In the genomic region with DNA sequence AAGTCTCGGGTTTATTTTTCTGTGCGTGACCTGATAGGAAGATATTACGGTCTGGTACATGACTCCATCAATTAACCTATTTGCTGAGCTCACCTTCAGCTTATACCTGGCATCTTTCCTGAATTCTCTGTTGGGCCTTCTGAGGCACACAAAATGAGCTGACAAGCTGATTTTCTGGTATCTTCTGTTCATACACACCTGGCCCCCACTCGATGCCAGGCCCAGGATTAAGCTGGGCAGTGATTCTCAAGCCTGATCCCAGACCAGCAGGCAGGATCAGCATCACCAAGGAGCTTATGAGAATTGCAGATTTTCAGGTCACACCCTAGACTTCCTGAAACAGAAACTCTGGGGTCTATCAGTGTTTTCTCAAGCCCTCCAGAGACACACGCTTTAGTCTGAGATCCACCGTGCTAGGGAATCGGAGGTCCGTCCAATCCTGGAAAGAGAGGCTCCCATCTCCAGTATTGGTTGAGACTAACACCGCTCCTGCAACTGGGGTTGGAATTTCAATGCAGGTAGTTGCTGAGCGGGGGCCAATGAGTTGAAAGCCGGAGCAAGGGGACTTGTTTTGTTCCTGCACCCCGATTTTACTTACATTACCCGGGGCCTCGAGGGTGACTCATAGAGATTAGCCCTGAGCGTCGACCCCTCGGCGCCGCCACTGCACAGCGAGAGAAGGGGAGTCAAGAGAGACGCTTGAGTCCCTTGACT, we compare ENCODE assay signal across 8 cellular contexts. TPM values are rescaled to one million over a fixed set of nuclear protein-coding genes. Genes with fewer than 3 reads are reported as not detected.
DNase-seq lines count a peak whose midpoint lies in the region; ATAC-seq and TF ChIP-seq lines count a peak whose summit lies in the region.

No MANE protein-coding gene starts in this region.

- peak overlapping the region; percentile 92 for H2AFZ ChIP-seq in ACC112 (ENCODE audit: low read length, unreplicated experiment)

- H3K27ac ChIP-seq in ACC112 (ENCODE audit: low read depth, low read length) (no peak overlapping the region), VCaP (peak overlapping the region; percentile 91; the same call in 1 of the 2 replicates), cardiac muscle cell (peak overlapping the region; percentile 65), gastrocnemius medialis (peak overlapping the region; percentile 96 to 99 (median 98))

- H3K9me3 ChIP-seq in cardiac muscle cell (ENCODE audit: low read depth): no peaks in the 10 kb centered on the region
- no peaks in the 10 kb centered on the region for H3K9me3 ChIP-seq in gastrocnemius medialis

- intact Hi-C loops in gastrocnemius medialis (cut with DNase I; ENCODE audit: low total_unique reads): loop anchor here (1.0 to 10.0 kb wide), 4 partner anchors 148 to 1886 kb away; a partner anchor contains a TSS

- TF ChIP-seq POLR2A in gastrocnemius medialis (IDR thresholded peaks at IDR 0.05): no peak

- TF ChIP-seq CTCF in VCaP (conservative IDR thresholded peaks at IDR 0.05): no peak
- no peak for TF ChIP-seq CTCF in cardiac muscle cell (IDR thresholded peaks at IDR 0.05; ENCODE audit: low read depth, low read length)
- TF ChIP-seq CTCF in gastrocnemius medialis (IDR thresholded peaks at IDR 0.05 in 4 of 5, conservative IDR thresholded peaks at IDR 0.05 in 1 of 5): no peak

- H3K36me3 ChIP-seq in ACC112 (ENCODE audit: insufficient read depth, low read length) (peaks cover 16% of the 10 kb centered on the region; the same call in 1 of the 2 replicates), cardiac muscle cell (peaks cover 21% of the 10 kb centered on the region), gastrocnemius medialis (peaks cover 0 to 32% of the 10 kb centered on the region in 2 donors)

- H3K27me3 ChIP-seq in ACC112 (ENCODE audit: insufficient read depth, low read length): no peaks in the 10 kb centered on the region
- H3K27me3 ChIP-seq in cardiac muscle cell: no peaks in the 10 kb centered on the region
- H3K27me3 ChIP-seq in gastrocnemius medialis: no peaks in the 10 kb centered on the region

- DNase-seq in cardiac muscle cell (ENCODE audit: low read depth in 1 of 2, low spot score in 1 of 2): no peak
- DNase-seq in gastrocnemius medialis: no peak
- no peak for DNase-seq in midbrain (lab: John Stamatoyannopoulos, UW)
- DNase-seq in AG08396 (ENCODE audit: low spot score): no peak
- no peak for DNase-seq in T-helper 9 cell

- H3K4me1 ChIP-seq in ACC112 (ENCODE audit: control insufficient read depth, insufficient read depth, low read length, unreplicated experiment): peaks cover 20% of the 10 kb centered on the region
- H3K4me1 ChIP-seq in cardiac muscle cell (ENCODE audit: low read depth): peaks cover 22% of the 10 kb centered on the region
- peaks cover 41 to 48% of the 10 kb centered on the region in 2 donors for H3K4me1 ChIP-seq in gastrocnemius medialis

- in situ Hi-C loops in gastrocnemius medialis (cut with MboI; ENCODE audit: low sequenced_read_pairs in 4 of 4): loop anchor here in 3 of 4 donors (25.0 kb wide), 3 partner anchors 878 to 903 kb away; a partner anchor contains a TSS

- H3K4me3 ChIP-seq in ACC112 (ENCODE audit: low read depth, low read length) (peak overlapping the region; percentile 86), cardiac muscle cell (peak overlapping the region; percentile 95), gastrocnemius medialis (peak overlapping the region; percentile 81 to 100 (median 87))

- H3K79me2 ChIP-seq in ACC112 (ENCODE audit: control insufficient read depth, insufficient read depth, low read length, unreplicated experiment): peaks cover 24% of the 10 kb centered on the region

- ATAC-seq in GM19455 (IDR thresholded peaks at IDR 0.05; ENCODE audit: unreplicated experiment): peak; percentile 9
- peak; percentile 14 to 15 for ATAC-seq in gastrocnemius medialis

RNA-seq across cellular contexts. Expression of a gene that starts 0.6 kb away (rescaled TPM):
- total RNA-seq in cardiac muscle cell: 18.0 and 23.3 TPM in 2 replicates
- 187 and 221 TPM in 2 replicates for polyA plus RNA-seq in cardiac muscle cell
- total RNA-seq in gastrocnemius medialis: 10 to 100 TPM; 12.9 to 32.7 (median 24.5) TPM
